14 cellular contexts compared by ENCODE assay signal in the genomic region with DNA sequence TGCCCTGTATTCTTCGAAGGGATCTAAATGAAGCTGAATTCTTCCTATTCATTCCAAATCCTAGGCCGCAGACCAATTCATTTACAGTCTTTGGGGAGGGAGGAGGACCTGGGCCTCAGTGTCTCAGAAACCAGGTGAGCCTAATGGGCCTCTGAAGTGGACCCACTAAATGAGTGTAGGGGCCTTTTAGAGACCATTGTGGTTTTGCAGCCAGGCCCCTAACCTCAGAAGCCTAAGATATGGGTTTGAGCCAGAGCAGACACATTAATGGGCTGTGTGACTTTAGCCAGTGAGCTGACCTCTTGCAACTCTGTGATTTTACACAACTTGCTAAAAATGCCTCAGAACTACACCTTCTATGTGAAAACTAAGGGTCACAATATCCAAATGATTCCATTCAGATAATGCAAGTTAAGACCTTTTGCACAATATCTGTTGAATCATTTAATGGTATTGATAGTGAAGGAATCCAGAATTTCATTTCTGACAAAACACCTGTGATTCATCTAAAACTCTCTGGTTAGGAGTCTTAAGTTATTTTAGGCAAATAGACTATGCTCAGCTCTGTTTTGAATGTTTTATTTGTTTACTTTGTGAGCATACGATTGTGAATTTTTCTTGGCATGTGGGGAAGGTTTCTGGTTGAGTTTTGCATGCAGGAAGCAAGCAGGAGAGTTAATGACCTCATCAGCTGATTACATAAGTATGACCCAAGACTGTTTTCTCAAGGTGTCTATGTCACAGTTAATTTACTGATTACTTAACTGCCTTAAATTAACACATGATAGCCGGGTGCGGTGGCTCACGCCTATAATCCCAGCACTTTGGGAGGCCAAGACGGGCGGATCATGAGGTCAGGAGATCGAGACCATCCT.
A peak's percentile ranks its signal among the peaks of the same experiment; 100 is the strongest.
DNase-seq lines count a peak whose midpoint lies in the region; ATAC-seq and TF ChIP-seq lines count a peak whose summit lies in the region.
"Had no signal": no experiment of that assay in that cellular context is flagged by ENCODE, and none has a peak within 500 bp of the region (broad histone marks: within the 10 kb centered on the region; RNA-seq: fewer than 3 reads in every experiment).

No MANE protein-coding gene starts in this region.

- ATAC-seq in foreskin keratinocyte (no peak), HG03565 (IDR thresholded peaks at IDR 0.05; ENCODE audit: unreplicated experiment) (no peak)
- ATAC-seq in activated CD8-positive, alpha-beta T cell treated with anti-CD3 and anti-CD28 coated beads for 36 hours: no peak
- ATAC-seq: CD8-positive, alpha-beta T cell had no signal

- H3K4me3 ChIP-seq in sigmoid colon: no peak overlapping the region
- H3K4me3 ChIP-seq: transverse colon had no signal

- 43 to 79% methylated on average over 9 of the region's 9 CpGs for WGBS in sigmoid colon, 2 donors

- H3K4me3 Mint-ChIP-seq in activated CD8-positive, alpha-beta T cell treated with anti-CD3 and anti-CD28 coated beads for 36 hours: no peak overlapping the region
- no peak overlapping the region for H3K4me3 Mint-ChIP-seq in activated CD4-positive, alpha-beta T cell treated with anti-CD3 and anti-CD28 coated beads, Interleukin-2, amount 10 ng/mL, durations not matched to agents 7 days and 5 days
- H3K4me3 Mint-ChIP-seq: activated B cell treated with CpG ODN at 0.5 μM for 24 hours; CD8-positive, alpha-beta T cell; dendritic cell treated with granulocyte-macrophage colony-stimulating factor and Interleukin-4, amounts not matched to agents 40 ng/mL and 50 ng/mL, for 4 days had no signal

- CTCF ChIA-PET in activated CD8-positive, alpha-beta T cell treated with anti-CD3 and anti-CD28 coated beads for 36 hours (lab: Charles Lee): no interaction called here
- CTCF ChIA-PET in activated CD4-positive, alpha-beta T cell treated with anti-CD3 and anti-CD28 coated beads, Interleukin-2, amount 10 ng/mL, durations not matched to agents 7 days and 5 days (lab: Charles Lee): no interaction called here

- no peak for TF ChIP-seq EP300 in sigmoid colon (IDR thresholded peaks at IDR 0.05)

- H3K9me3 ChIP-seq in sigmoid colon: no peaks in the 10 kb centered on the region
- H3K9me3 ChIP-seq: transverse colon had no signal

- no peak for TF ChIP-seq POLR2A in sigmoid colon (IDR thresholded peaks at IDR 0.05)

- H3K27me3 ChIP-seq in foreskin keratinocyte (no peaks in the 10 kb centered on the region), sigmoid colon (no peaks in the 10 kb centered on the region)
- H3K27me3 ChIP-seq: transverse colon had no signal

- DNase-seq in GM04503 (ENCODE audit: low read depth): peak; percentile 68
- DNase-seq in amniotic stem cell (lab: John Stamatoyannopoulos, UW): peak; percentile 65
- peak; percentile 20 to 32 for DNase-seq in foreskin keratinocyte
- peak; percentile 53 for DNase-seq in sigmoid colon
- no peak for DNase-seq in activated CD8-positive, alpha-beta T cell treated with anti-CD3 and anti-CD28 coated beads for 36 hours
- no peak for DNase-seq in activated CD4-positive, alpha-beta T cell treated with anti-CD3 and anti-CD28 coated beads, Interleukin-2, amount 10 ng/mL, durations not matched to agents 7 days and 5 days
- DNase-seq in effector CD8-positive, alpha-beta T cell (lab: John Stamatoyannopoulos, UW): no peak
- DNase-seq: activated B cell treated with CpG ODN at 0.5 μM for 24 hours, NCI-H226, SHP77, transverse colon had no signal

- H3K9me3 Mint-ChIP-seq in activated CD8-positive, alpha-beta T cell treated with anti-CD3 and anti-CD28 coated beads for 36 hours: no peaks in the 10 kb centered on the region
- H3K9me3 Mint-ChIP-seq in activated CD4-positive, alpha-beta T cell treated with anti-CD3 and anti-CD28 coated beads, Interleukin-2, amount 10 ng/mL, durations not matched to agents 7 days and 5 days: no peaks in the 10 kb centered on the region
- H3K9me3 Mint-ChIP-seq: CD8-positive, alpha-beta T cell had no signal

- peaks cover under 1% of the 10 kb centered on the region for H3K4me1 ChIP-seq in foreskin keratinocyte
- no peaks in the 10 kb centered on the region for H3K4me1 ChIP-seq in sigmoid colon
- H3K4me1 ChIP-seq: transverse colon had no signal

- H3K27ac Mint-ChIP-seq in activated CD8-positive, alpha-beta T cell treated with anti-CD3 and anti-CD28 coated beads for 36 hours: no peak overlapping the region
- H3K27ac Mint-ChIP-seq in activated CD4-positive, alpha-beta T cell treated with anti-CD3 and anti-CD28 coated beads, Interleukin-2, amount 10 ng/mL, durations not matched to agents 7 days and 5 days: no peak overlapping the region
- H3K27ac Mint-ChIP-seq: activated B cell treated with CpG ODN at 0.5 μM for 24 hours; CD8-positive, alpha-beta T cell; dendritic cell treated with granulocyte-macrophage colony-stimulating factor and Interleukin-4, amounts not matched to agents 40 ng/mL and 50 ng/mL, for 4 days had no signal

- peaks cover 4 to 63% (median 18%) of the 10 kb centered on the region in 4 donors for H3K36me3 ChIP-seq in sigmoid colon
- H3K36me3 ChIP-seq: transverse colon had no signal

- H3K27ac ChIP-seq in foreskin keratinocyte (no peak overlapping the region), sigmoid colon (peak overlapping the region in 2 of 4 donors; percentile 4 to 19)

- H3K4me1 Mint-ChIP-seq in activated CD8-positive, alpha-beta T cell treated with anti-CD3 and anti-CD28 coated beads for 36 hours (ENCODE audit: low read depth): no peaks in the 10 kb centered on the region
- no peaks in the 10 kb centered on the region for H3K4me1 Mint-ChIP-seq in activated CD4-positive, alpha-beta T cell treated with anti-CD3 and anti-CD28 coated beads, Interleukin-2, amount 10 ng/mL, durations not matched to agents 7 days and 5 days
- H3K4me1 Mint-ChIP-seq: activated B cell treated with CpG ODN at 0.5 μM for 24 hours had no signal

- intact Hi-C loops in sigmoid colon (cut with DNase I): no loop called here
- intact Hi-C loops in activated CD8-positive, alpha-beta T cell treated with anti-CD3 and anti-CD28 coated beads for 36 hours (cut with micrococcal nuclease): no loop called here

- H3K36me3 Mint-ChIP-seq in activated CD8-positive, alpha-beta T cell treated with anti-CD3 and anti-CD28 coated beads for 36 hours (ENCODE audit: low read depth): no peaks in the 10 kb centered on the region
- H3K36me3 Mint-ChIP-seq in activated CD4-positive, alpha-beta T cell treated with anti-CD3 and anti-CD28 coated beads, Interleukin-2, amount 10 ng/mL, durations not matched to agents 7 days and 5 days (ENCODE audit: low read depth): no peaks in the 10 kb centered on the region
- H3K36me3 Mint-ChIP-seq: CD8-positive, alpha-beta T cell had no signal

- POLR2A ChIA-PET in activated CD8-positive, alpha-beta T cell treated with anti-CD3 and anti-CD28 coated beads for 36 hours (lab: Charles Lee): no interaction called here
- POLR2A ChIA-PET in activated CD4-positive, alpha-beta T cell treated with anti-CD3 and anti-CD28 coated beads, Interleukin-2, amount 10 ng/mL, durations not matched to agents 7 days and 5 days (lab: Charles Lee): no interaction called here

- no peaks in the 10 kb centered on the region for H3K27me3 Mint-ChIP-seq in activated CD8-positive, alpha-beta T cell treated with anti-CD3 and anti-CD28 coated beads for 36 hours
- H3K27me3 Mint-ChIP-seq in activated CD4-positive, alpha-beta T cell treated with anti-CD3 and anti-CD28 coated beads, Interleukin-2, amount 10 ng/mL, durations not matched to agents 7 days and 5 days: no peaks in the 10 kb centered on the region
- H3K27me3 Mint-ChIP-seq: activated B cell treated with CpG ODN at 0.5 μM for 24 hours; dendritic cell treated with granulocyte-macrophage colony-stimulating factor and Interleukin-4, amounts not matched to agents 40 ng/mL and 50 ng/mL, for 4 days had no signal

- TF ChIP-seq CTCF in foreskin keratinocyte (conservative IDR thresholded peaks at IDR 0.05) (no peak), sigmoid colon (IDR thresholded peaks at IDR 0.05) (no peak)
- no peak for TF ChIP-seq CTCF in activated CD8-positive, alpha-beta T cell treated with anti-CD3 and anti-CD28 coated beads for 36 hours (IDR thresholded peaks at IDR 0.05)

Comparison
In these comparisons a context has a peak if more than half of its experiments do, and no peak if none do; other contexts are left out.
1. DNase-seq: peak in GM04503 (single experiment), amniotic stem cell (single experiment), foreskin keratinocyte (2 of 2) and sigmoid colon (single experiment); none in activated CD8-positive, alpha-beta T cell treated with anti-CD3 and anti-CD28 coated beads for 36 hours (single experiment), activated CD4-positive, alpha-beta T cell treated with anti-CD3 and anti-CD28 coated beads, Interleukin-2, amount 10 ng/mL, durations not matched to agents 7 days and 5 days (single experiment) and effector CD8-positive, alpha-beta T cell (single experiment).